In genomic region chr4:185115827-185116232, GRCh38 we compare ENCODE assay signal across 11 cellular contexts.
DNase-seq lines count a peak whose midpoint lies in the region; ATAC-seq, FAIRE-seq and TF ChIP-seq lines count a peak whose summit lies in the region.
"Had no signal": no experiment of that assay in that cellular context is flagged by ENCODE, and none has a peak within 500 bp of the region (broad histone marks: within the 10 kb centered on the region; RNA-seq: fewer than 3 reads in every experiment).

No MANE protein-coding gene starts in this region.

- no peak for TF ChIP-seq POLR2A in H54 (IDR thresholded peaks at IDR 0.05; ENCODE audit: low read depth, low read length)

- no peak for ATAC-seq in HG03175 (IDR thresholded peaks at IDR 0.05; ENCODE audit: unreplicated experiment)
- no peak for ATAC-seq in GM18517 (IDR thresholded peaks at IDR 0.05; ENCODE audit: unreplicated experiment)
- ATAC-seq: stimulated activated naive CD8-positive, alpha-beta T cell treated with anti-CD3 and anti-CD28 coated beads, Interleukin-15, Interleukin-2, amounts not matched to agents 100 U/mL and 50 U/mL, for 24 hours had no signal

- no peak overlapping the region for H3K27ac ChIP-seq in substantia nigra (ENCODE audit: low read depth, low read length, poor library complexity, severe bottlenecking)
- H3K27ac ChIP-seq: VCaP had no signal

- no peak for FAIRE-seq in H54 (lab: Jason Lieb, UNC)

- H3K4me3 ChIP-seq in fibroblast of mammary gland (ENCODE audit: control insufficient read depth, low read depth, low read length): no peak overlapping the region

- TF ChIP-seq CTCF in fibroblast of mammary gland (conservative IDR thresholded peaks at IDR 0.05; ENCODE audit: control insufficient read depth, insufficient read depth, low read depth, low read length): no peak

- DNase-seq in DMS53 (lab: John Stamatoyannopoulos, UW) (peak; percentile 94), NCI-H524 treated with DMSO at 0.1 percent for 48 hours (lab: John Stamatoyannopoulos, UW) (peak; percentile 63), fibroblast of mammary gland (ENCODE audit: low read depth) (peak; percentile 81), non-pigmented ciliary epithelial cell (ENCODE audit: low read depth) (peak; percentile 83), H54 (ENCODE audit: insufficient read length, low spot score) (no peak), substantia nigra (lab: John Stamatoyannopoulos, UW) (no peak)
- DNase-seq: hypothalamus; stimulated activated naive CD8-positive, alpha-beta T cell treated with anti-CD3 and anti-CD28 coated beads, Interleukin-15, Interleukin-2, amounts not matched to agents 100 U/mL and 50 U/mL, for 24 hours had no signal

Comparison
In these comparisons a context has a peak if more than half of its experiments do, and no peak if none do; other contexts are left out.
1. DNase-seq: peak in DMS53 (single experiment), NCI-H524 treated with DMSO at 0.1 percent for 48 hours (single experiment), fibroblast of mammary gland (single experiment) and non-pigmented ciliary epithelial cell (single experiment); none in H54 (single experiment) and substantia nigra (0 of 49).